ENCODE assay signal across 7 cellular contexts in genomic region chr3:197748597-197749314, GRCh38. TPM values are rescaled to one million over a fixed set of nuclear protein-coding genes. Genes with fewer than 3 reads are reported as not detected.
DNase-seq lines count a peak whose midpoint lies in the region; ATAC-seq and TF ChIP-seq lines count a peak whose summit lies in the region.

No MANE protein-coding gene starts in this region.

- intact Hi-C loops in HCT116 (cut with micrococcal nuclease): no loop called here

- CTCF ChIA-PET in HCT116 (lab: Charles Lee): interaction anchor here (1.0 kb wide), 1 partner anchor 150 kb away, joined by 4 read pairs; no protein-coding TSS in a partner anchor

- H3K9me2 ChIP-seq in HCT116 (ENCODE audit: insufficient read depth): no peaks in the 10 kb centered on the region
- H3K9me2 ChIP-seq in hepatocyte (replicated peaks; ENCODE audit: insufficient read depth): no peaks in the 10 kb centered on the region

- peak overlapping the region; percentile 90 for H3K27ac Mint-ChIP-seq in stimulated activated effector memory CD8-positive, alpha-beta T cell treated with anti-CD3 and anti-CD28 coated beads, Interleukin-12 subunit alpha, Interleukin-12 subunit beta, amount 100 ng/mL, for 72 hours

- ATAC-seq in HCT116 (no peak), HG02884 (IDR thresholded peaks at IDR 0.05; ENCODE audit: unreplicated experiment) (no peak), HG03095 (IDR thresholded peaks at IDR 0.05; ENCODE audit: unreplicated experiment) (no peak)
- no peak for ATAC-seq in stimulated activated effector memory CD8-positive, alpha-beta T cell treated with anti-CD3 and anti-CD28 coated beads, Interleukin-12 subunit alpha, Interleukin-12 subunit beta, amount 100 ng/mL, for 72 hours

- H3K4me2 ChIP-seq in HCT116 (ENCODE audit: low read length) (peak overlapping the region; percentile 99), hepatocyte (peak overlapping the region; percentile 85)

- peaks cover 37% of the 10 kb centered on the region for H3K4me1 Mint-ChIP-seq in stimulated activated effector memory CD8-positive, alpha-beta T cell treated with anti-CD3 and anti-CD28 coated beads, Interleukin-12 subunit alpha, Interleukin-12 subunit beta, amount 100 ng/mL, for 72 hours

- no peak for DNase-seq in HCT116 (ENCODE audit: low read depth, low spot score)
- DNase-seq in WERI-Rb-1: no peak
- DNase-seq in hepatocyte (ENCODE audit: low spot score): no peak
- no peak for DNase-seq in stimulated activated effector memory CD8-positive, alpha-beta T cell treated with anti-CD3 and anti-CD28 coated beads, Interleukin-12 subunit alpha, Interleukin-12 subunit beta, amount 100 ng/mL, for 72 hours (ENCODE audit: low spot score in 2 of 2)
- no peak for DNase-seq in activated gamma-delta T cell treated with Interleukin-2 at 50 U/mL for 16 hours

- H3K4me3 Mint-ChIP-seq in stimulated activated effector memory CD8-positive, alpha-beta T cell treated with anti-CD3 and anti-CD28 coated beads, Interleukin-12 subunit alpha, Interleukin-12 subunit beta, amount 100 ng/mL, for 72 hours: peak overlapping the region; percentile 85

- H4K20me1 ChIP-seq in HCT116 (ENCODE audit: insufficient read depth): peaks cover 11% of the 10 kb centered on the region; the same call in 1 of the 2 replicates
- peaks cover 31% of the 10 kb centered on the region for H4K20me1 ChIP-seq in hepatocyte (ENCODE audit: insufficient read depth, poor library complexity, severe bottlenecking)

- peak overlapping the region; percentile 85 for H3K27ac ChIP-seq in HCT116 (ENCODE audit: low read depth, low read length)
- H3K27ac ChIP-seq in WERI-Rb-1: no peak overlapping the region
- peak overlapping the region; percentile 61 for H3K27ac ChIP-seq in hepatocyte

- H3K4me1 ChIP-seq in HCT116 (ENCODE audit: control insufficient read depth in 1 of 2, insufficient read depth in 2 of 2, low read length in 2 of 2) (peaks cover 9 to 30% of the 10 kb centered on the region in 2 experiments; a peak in 3 of 4 replicates), hepatocyte (ENCODE audit: insufficient read depth) (peaks cover 10% of the 10 kb centered on the region)

- peak overlapping the region; percentile 86 for H3K9ac ChIP-seq in HCT116 (ENCODE audit: low read length)

- TF ChIP-seq RAD21 in HCT116 (IDR thresholded peaks at IDR 0.05; ENCODE audit: low read depth): no peak

- H3K9me3 Mint-ChIP-seq in stimulated activated effector memory CD8-positive, alpha-beta T cell treated with anti-CD3 and anti-CD28 coated beads, Interleukin-12 subunit alpha, Interleukin-12 subunit beta, amount 100 ng/mL, for 72 hours: no peaks in the 10 kb centered on the region

- 30% methylated on average over 12 of the region's 12 CpGs for WGBS in hepatocyte (ENCODE audit: low lambda C conversion rate, missing lambda C conversion rate)

- H3K36me3 Mint-ChIP-seq in stimulated activated effector memory CD8-positive, alpha-beta T cell treated with anti-CD3 and anti-CD28 coated beads, Interleukin-12 subunit alpha, Interleukin-12 subunit beta, amount 100 ng/mL, for 72 hours: peaks cover 10% of the 10 kb centered on the region

- TF ChIP-seq CTCF in HCT116 (IDR thresholded peaks at IDR 0.05 in 2 of 3, conservative IDR thresholded peaks at IDR 0.05 in 1 of 3; ENCODE audit: borderline replicate concordance in 1 of 3, insufficient read depth in 1 of 3, low read depth in 2 of 3, low read length in 2 of 3) (no peak), WERI-Rb-1 (IDR thresholded peaks at IDR 0.05; ENCODE audit: low read depth, low read length) (no peak), hepatocyte (IDR thresholded peaks at IDR 0.05; ENCODE audit: poor library complexity) (no peak)

- H2AFZ ChIP-seq in HCT116 (ENCODE audit: low read depth, low read length, poor library complexity, severe bottlenecking): peak overlapping the region; percentile 72
- H2AFZ ChIP-seq in hepatocyte: peak overlapping the region; percentile 86

- H3K79me2 ChIP-seq in HCT116 (ENCODE audit: insufficient read depth, low read length): peaks cover 36% of the 10 kb centered on the region
- H3K79me2 ChIP-seq in hepatocyte: peaks cover 28% of the 10 kb centered on the region

- H3K9me3 ChIP-seq in HCT116 (ENCODE audit: control insufficient read depth in 1 of 2, insufficient read depth in 1 of 2, low read depth in 1 of 2, low read length in 2 of 2) (no peaks in the 10 kb centered on the region), WERI-Rb-1 (ENCODE audit: severe bottlenecking) (no peaks in the 10 kb centered on the region), hepatocyte (ENCODE audit: low read depth) (no peaks in the 10 kb centered on the region)

- H3K36me3 ChIP-seq in HCT116 (ENCODE audit: control insufficient read depth in 1 of 2, insufficient read depth in 2 of 2, low read length in 2 of 2): no peaks in the 10 kb centered on the region
- no peaks in the 10 kb centered on the region for H3K36me3 ChIP-seq in WERI-Rb-1
- no peaks in the 10 kb centered on the region for H3K36me3 ChIP-seq in hepatocyte (replicated peaks; ENCODE audit: insufficient read depth, low read depth)

- BruUV-seq in HCT116 (replicated peaks; lab: Mats Ljungman, UMichigan): TSS peak; percentile 68

- H3K4me3 ChIP-seq in HCT116 (replicated peaks in 1 of 2; ENCODE audit: low read depth in 1 of 2, low read length in 2 of 2): peak overlapping the region; percentile 70 to 93
- peak overlapping the region; percentile 39 for H3K4me3 ChIP-seq in WERI-Rb-1 (ENCODE audit: low read depth, low read length)
- H3K4me3 ChIP-seq in hepatocyte: peak overlapping the region; percentile 65

- H3K27me3 ChIP-seq in HCT116 (ENCODE audit: insufficient read depth, low read length) (no peaks in the 10 kb centered on the region), WERI-Rb-1 (ENCODE audit: insufficient read depth, low read depth, severe bottlenecking) (no peaks in the 10 kb centered on the region), hepatocyte (no peaks in the 10 kb centered on the region)

- POLR2A ChIA-PET in HCT116 (lab: Charles Lee): interaction anchor here (0.7 kb wide), 1 partner anchor 37 kb away, joined by 4 read pairs; no protein-coding TSS in a partner anchor

- RAD21 ChIA-PET in HCT116 (lab: Charles Lee; ENCODE audit: low non-redundant PET in 1 of 2, low total read pairs in 2 of 2, uncharacterized antibody in 2 of 2, unreplicated experiment in 2 of 2): interaction anchor here in 1 of 2 experiments (0.6 kb wide), 1 partner anchor 40 kb away, joined by 3 read pairs; no protein-coding TSS in a partner anchor

- no peak for TF ChIP-seq POLR2A in HCT116 (IDR thresholded peaks at IDR 0.05; ENCODE audit: borderline replicate concordance, extremely low read depth, insufficient read depth, insufficient read length)

TF ChIP-seq in HCT116, 20 proteins besides CTCF, POLR2A, EP300 and RAD21:
- TF ChIP-seq EZH2phosphoT487 (IDR thresholded peaks at IDR 0.05; ENCODE audit: borderline replicate concordance) (no peak), ZNF274 (IDR thresholded peaks at IDR 0.05; ENCODE audit: low read depth, low read length) (no peak), ELF1 (IDR thresholded peaks at IDR 0.05; ENCODE audit: borderline replicate concordance, low read depth) (no peak), SP1 (IDR thresholded peaks at IDR 0.05; ENCODE audit: low read depth) (no peak), SRF (IDR thresholded peaks at IDR 0.05; ENCODE audit: low read depth) (no peak), ZFX (IDR thresholded peaks at IDR 0.05) (no peak)

RNA-seq across cellular contexts. Expression of gene FYTTD1, which starts 0.9 kb away (rescaled TPM):
- total RNA-seq in HCT116 (2021; ENCODE audit: unreplicated experiment): 70.7 TPM
- 16.1 and 24.0 TPM in 2 replicates for polyA plus RNA-seq in HCT116 (2012)
- 43.2 and 51.0 TPM in 2 replicates for total RNA-seq in hepatocyte
- polyA plus RNA-seq in hepatocyte: 24.2 and 32.1 TPM in 2 replicates

RNA-seq across cellular contexts. Expression of gene RUBCN, which starts 12.1 kb away (rescaled TPM):
- total RNA-seq in HCT116 (2021; ENCODE audit: unreplicated experiment): 21.4 TPM
- 11.8 and 13.4 TPM in 2 replicates for polyA plus RNA-seq in HCT116 (2012)
- total RNA-seq in hepatocyte: 7.2 and 8.5 TPM in 2 replicates
- 11.0 and 12.8 TPM in 2 replicates for polyA plus RNA-seq in hepatocyte

RNA-seq across cellular contexts. Expression of gene LRCH3, which starts 42.3 kb away (rescaled TPM):
- total RNA-seq in HCT116 (2021; ENCODE audit: unreplicated experiment): 38.1 TPM
- 11.2 and 19.6 TPM in 2 replicates for polyA plus RNA-seq in HCT116 (2012)
- total RNA-seq in hepatocyte: 38.5 and 43.9 TPM in 2 replicates
- 18.0 and 22.5 TPM in 2 replicates for polyA plus RNA-seq in hepatocyte
